ENCODE assay signal across 8 cellular contexts in genomic region chr22:50783033-50783880, GRCh38. TPM values are rescaled to one million over a fixed set of nuclear protein-coding genes. Genes with fewer than 3 reads are reported as not detected.
DNase-seq lines count a peak whose midpoint lies in the region; ATAC-seq lines count a peak whose summit lies in the region.
"Not testable (repeated sequence)": the region's sequence is repeated elsewhere in the genome, so short reads cannot be mapped to it uniquely, and the experiment has no call there.

Gene RABL2B (minus strand): TSS chr22:50783636. CDS start chr22:50782294, 1,342 bp downstream.

- peak; percentile 94 for ATAC-seq in GM19463 (IDR thresholded peaks at IDR 0.05; ENCODE audit: unreplicated experiment)
- ATAC-seq in HG03575 (IDR thresholded peaks at IDR 0.05; ENCODE audit: extremely low read depth, insufficient number of reproducible peaks, low FRiP score, unreplicated experiment) = peak; percentile 50

- CTCF ChIA-PET in CD8-positive, alpha-beta memory T cell (lab: Charles Lee) = not testable (repeated sequence)

- peak within 1 kb of the TSS; percentile 61 to 90 (median 84) for H3K27ac Mint-ChIP-seq in CD8-positive, alpha-beta memory T cell

- H3K4me3 ChIP-seq in CD8-positive, alpha-beta memory T cell (ENCODE audit: low read length) = peak within 1 kb of the TSS; percentile 47

- H3K36me3 Mint-ChIP-seq in CD8-positive, alpha-beta memory T cell = peaks cover 0 to 19% (median 0%) of the 10 kb centered on the region in 3 donors

- not testable (repeated sequence) for H3K27me3 ChIP-seq in CD8-positive, alpha-beta memory T cell (ENCODE audit: insufficient read depth, low read length, poor library complexity, severe bottlenecking)

- not testable (repeated sequence) for H3K4me1 ChIP-seq in CD8-positive, alpha-beta memory T cell (ENCODE audit: insufficient read depth, low read length)

- peak; percentile 82 to 93 (median 91) for DNase-seq in CD8-positive, alpha-beta memory T cell
- peak; percentile 17 for DNase-seq in NK-92 (lab: John Stamatoyannopoulos, UW; ENCODE audit: unreplicated experiment)
- peak; percentile 97 for DNase-seq in activated CD8-positive, alpha-beta memory T cell treated with anti-CD3 and anti-CD28 coated beads for 24 hours
- peak; percentile 78 for DNase-seq in effector CD8-positive, alpha-beta T cell (lab: John Stamatoyannopoulos, UW)
- peak; percentile 88 to 89 for DNase-seq in lung microvascular endothelial cell (ENCODE audit: low read depth in 2 of 2)
- DNase-seq in stimulated activated CD4-positive, alpha-beta T cell treated with anti-CD3 and anti-CD28 coated beads, TNF-alpha, amount 100 ng/mL, for 1 hour (ENCODE audit: low read depth in 3 of 3, low spot score in 1 of 3) = peak; percentile 63 to 84 (median 84)

- not testable (repeated sequence) for H3K9me3 ChIP-seq in CD8-positive, alpha-beta memory T cell (ENCODE audit: low read length)

- not testable (repeated sequence) for H3K27ac ChIP-seq in CD8-positive, alpha-beta memory T cell (ENCODE audit: low read depth, low read length)

- not testable (repeated sequence) for H3K9me3 Mint-ChIP-seq in CD8-positive, alpha-beta memory T cell

- H3K36me3 ChIP-seq in CD8-positive, alpha-beta memory T cell (ENCODE audit: insufficient read depth, low read length) = not testable (repeated sequence)

- H3K4me1 Mint-ChIP-seq in CD8-positive, alpha-beta memory T cell = peaks cover 10 to 12% (median 10%) of the 10 kb centered on the region in 3 donors

- H3K4me3 Mint-ChIP-seq in CD8-positive, alpha-beta memory T cell = peak within 1 kb of the TSS; percentile 79 to 91 (median 85)

- POLR2A ChIA-PET in CD8-positive, alpha-beta memory T cell (lab: Charles Lee) = not testable (repeated sequence)

- H3K27me3 Mint-ChIP-seq in CD8-positive, alpha-beta memory T cell = not testable (repeated sequence)

RNA-seq across cellular contexts. Expression of gene RABL2B, which starts in this region (rescaled TPM):
- 10 to 100 TPM; 35.6 to 36.2 TPM for total RNA-seq in CD8-positive, alpha-beta memory T cell
- polyA plus RNA-seq in CD8-positive, alpha-beta memory T cell = 28.9 TPM
- 2.0 and 6.2 TPM in 2 replicates for total RNA-seq in lung microvascular endothelial cell

Comparison
In these comparisons a context has a peak if more than half of its experiments do, and no peak if none do; other contexts are left out.
1. DNase-seq: peak in every context shown above with its lines; median percentile 97 in activated CD8-positive, alpha-beta memory T cell treated with anti-CD3 and anti-CD28 coated beads for 24 hours; 91 in CD8-positive, alpha-beta memory T cell; 88 in lung microvascular endothelial cell; 84 in stimulated activated CD4-positive, alpha-beta T cell treated with anti-CD3 and anti-CD28 coated beads, TNF-alpha, amount 100 ng/mL, for 1 hour; 78 in effector CD8-positive, alpha-beta T cell; 17 in NK-92.